In genomic region chr11:64888761-64889511, GRCh38 we compare ENCODE assay signal across 1 cellular context.
TF ChIP-seq lines count a peak whose summit lies in the region.

No MANE protein-coding gene starts in this region.

TF ChIP-seq in K562, 482 proteins besides CTCF, POLR2A, EP300 and RAD21 (continued from another document and continues in another):
- TF ChIP-seq E4F1 (CRISPR knock-in tag; IDR thresholded peaks at IDR 0.05; ENCODE audit: borderline replicate concordance) (no peak), CBX2 (IDR thresholded peaks at IDR 0.05; ENCODE audit: insufficient read depth, low read length, poor library complexity, severe bottlenecking) (no peak), ILK (tag; IDR thresholded peaks at IDR 0.05; ENCODE audit: borderline replicate concordance, low read depth) (no peak), ZNF584 (CRISPR knock-in tag; IDR thresholded peaks at IDR 0.05; ENCODE audit: low read depth) (no peak), EGR1 (conservative IDR thresholded peaks at IDR 0.05) (peak; percentile 92), NFYB (IDR thresholded peaks at IDR 0.05; ENCODE audit: extremely low read depth, insufficient read length) (no peak), SAP30 (IDR thresholded peaks at IDR 0.05; ENCODE audit: borderline replicate concordance, insufficient read depth, low read depth, low read length, poor library complexity, severe bottlenecking) (no peak), GATAD2A (IDR thresholded peaks at IDR 0.05) (peak; percentile 97), PHF21A (IDR thresholded peaks at IDR 0.05; ENCODE audit: borderline replicate concordance, low read depth) (peak; percentile 87; the same call in 1 of the 2 replicates), NCOR1 (IDR thresholded peaks at IDR 0.05) (peak; percentile 99), ZNF311 (CRISPR knock-in tag; IDR thresholded peaks at IDR 0.05) (0 out of 2 replicates have a peak, but pooled peaks have one; percentile 30), ZNF696 (CRISPR knock-in tag; conservative IDR thresholded peaks at IDR 0.05) (no peak), ZNF232 (CRISPR knock-in tag; IDR thresholded peaks at IDR 0.05) (no peak), ZKSCAN3 (CRISPR knock-in tag; IDR thresholded peaks at IDR 0.05) (no peak), PREB (CRISPR knock-in tag; IDR thresholded peaks at IDR 0.05) (no peak), XRCC4 (IDR thresholded peaks at IDR 0.05; ENCODE audit: extremely low read depth, insufficient read depth, insufficient read length) (no peak), CEBPG (CRISPR knock-in tag; IDR thresholded peaks at IDR 0.05) (no peak), CEBPG (tag; conservative IDR thresholded peaks at IDR 0.05 in 1 of 2, IDR thresholded peaks at IDR 0.05 in 1 of 2) (no peak), ZNF699 (CRISPR knock-in tag; IDR thresholded peaks at IDR 0.05; ENCODE audit: insufficient replicate concordance) (no peak), VEZF1 (CRISPR knock-in tag; IDR thresholded peaks at IDR 0.05) (peak; percentile 96), ZNF165 (CRISPR knock-in tag; IDR thresholded peaks at IDR 0.05; ENCODE audit: borderline replicate concordance) (no peak), MAZ (CRISPR knock-in tag; conservative IDR thresholded peaks at IDR 0.05 in 1 of 2, IDR thresholded peaks at IDR 0.05 in 1 of 2) (peak; percentile 97), NR2F6 (CRISPR knock-in tag; IDR thresholded peaks at IDR 0.05) (no peak), HDAC6 (IDR thresholded peaks at IDR 0.05; ENCODE audit: low read depth, low read length) (no peak), ZNF395 (CRISPR knock-in tag; IDR thresholded peaks at IDR 0.05) (no peak; the same call in 1 of the 2 replicates), ZFPM2 (CRISPR knock-in tag; IDR thresholded peaks at IDR 0.05) (no peak), RNF2 (IDR thresholded peaks at IDR 0.05) (peak; percentile 95), KDM4B (IDR thresholded peaks at IDR 0.05; ENCODE audit: borderline replicate concordance in 2 of 2, low read depth in 1 of 2) (no peak), E2F3 (CRISPR knock-in tag; IDR thresholded peaks at IDR 0.05) (0 out of 2 replicates have a peak, but pooled peaks have one; percentile 26), HDAC8 (tag; IDR thresholded peaks at IDR 0.05) (no peak), MED1 (CRISPR knock-in tag; IDR thresholded peaks at IDR 0.05; ENCODE audit: borderline replicate concordance) (no peak), ZC3H4 (CRISPR knock-in tag; IDR thresholded peaks at IDR 0.05; ENCODE audit: borderline replicate concordance) (no peak; the same call in 1 of the 2 replicates), ZNF354B (CRISPR knock-in tag; IDR thresholded peaks at IDR 0.05) (no peak), NONO (IDR thresholded peaks at IDR 0.05; ENCODE audit: low read depth in 2 of 2, low read length in 1 of 2) (peak in 1 of 2 experiments; percentile 78; a peak in 1 of 4 replicates), ZSCAN32 (CRISPR knock-in tag; IDR thresholded peaks at IDR 0.05) (no peak), ZNF133 (CRISPR knock-in tag; IDR thresholded peaks at IDR 0.05) (no peak), TAF15 (IDR thresholded peaks at IDR 0.05; ENCODE audit: low read depth, low read length) (no peak), ZNF253 (CRISPR knock-in tag; conservative IDR thresholded peaks at IDR 0.05) (no peak), ZNF695 (CRISPR knock-in tag; IDR thresholded peaks at IDR 0.05) (no peak), ATF3 (IDR thresholded peaks at IDR 0.05) (peak; percentile 87), ATF3 (CRISPR knock-in tag; conservative IDR thresholded peaks at IDR 0.05) (peak; percentile 84; the same call in 1 of the 2 replicates), TRIM28 (IDR thresholded peaks at IDR 0.05) (peak; percentile 94), NFIC (IDR thresholded peaks at IDR 0.05) (peak; percentile 94), PPARD (CRISPR knock-in tag; IDR thresholded peaks at IDR 0.05) (no peak), EZH2 (IDR thresholded peaks at IDR 0.05; ENCODE audit: borderline replicate concordance, low read depth, low read length) (no peak), SNIP1 (IDR thresholded peaks at IDR 0.05; ENCODE audit: low read depth) (no peak), SLC30A9 (CRISPR knock-in tag; IDR thresholded peaks at IDR 0.05) (no peak), SETDB1 (IDR thresholded peaks at IDR 0.05; ENCODE audit: low read length) (no peak), USF1 (CRISPR knock-in tag; IDR thresholded peaks at IDR 0.05) (0 out of 2 replicates have a peak, but pooled peaks have one; percentile 32), BRF2 (IDR thresholded peaks at IDR 0.05; ENCODE audit: borderline replicate concordance, insufficient read depth, insufficient read length) (no peak), ATF7 (IDR thresholded peaks at IDR 0.05) (peak; percentile 90), MYNN (IDR thresholded peaks at IDR 0.05) (peak; percentile 96), MYNN (CRISPR knock-in tag; IDR thresholded peaks at IDR 0.05) (no peak), POLR2AphosphoS2 (IDR thresholded peaks at IDR 0.05; ENCODE audit: low read length) (no peak; the same call in 1 of the 2 replicates), ZFX (CRISPR knock-in tag; IDR thresholded peaks at IDR 0.05) (peak; percentile 64), THAP12 (CRISPR knock-in tag; IDR thresholded peaks at IDR 0.05) (0 out of 2 replicates have a peak, but pooled peaks have one; percentile 36), SMARCE1 (IDR thresholded peaks at IDR 0.05) (peak; percentile 99)
